8 cellular contexts compared by ENCODE assay signal in genomic region chr6:107460074-107460631, GRCh38. TPM values are rescaled to one million over a fixed set of nuclear protein-coding genes. Genes with fewer than 3 reads are reported as not detected.
DNase-seq lines count a peak whose midpoint lies in the region; ATAC-seq and TF ChIP-seq lines count a peak whose summit lies in the region.

No MANE protein-coding gene starts in this region.

- H3K4me3 Mint-ChIP-seq in activated T-cell treated with anti-CD3 and anti-CD28 coated beads, Interleukin-2, amount 50 U/mL, for 4 hours: peak overlapping the region; percentile 91

- no peaks in the 10 kb centered on the region for H3K27me3 ChIP-seq in gastrocnemius medialis

- no peaks in the 10 kb centered on the region for H3K36me3 ChIP-seq in gastrocnemius medialis

- no peak for DNase-seq in activated T-cell treated with anti-CD3 and anti-CD28 coated beads, Interleukin-2, amount 50 U/mL, for 4 hours
- no peak for DNase-seq in activated T-cell treated with anti-CD3 and anti-CD28 coated beads for 4 hours
- DNase-seq in left ventricle myocardium superior: no peak
- DNase-seq in gastrocnemius medialis: no peak
- DNase-seq in UCSD-AML1 (lab: John Stamatoyannopoulos, UW; ENCODE audit: unreplicated experiment): no peak
- DNase-seq in NCI-H524 treated with DMSO at 0.1 percent for 48 hours (lab: John Stamatoyannopoulos, UW): no peak

- H3K27ac ChIP-seq in VCaP (peak overlapping the region; percentile 90), gastrocnemius medialis (peak overlapping the region; percentile 92 to 98 (median 94))

- H3K4me3 ChIP-seq in gastrocnemius medialis: peak overlapping the region; percentile 79 to 89 (median 82)

- no peaks in the 10 kb centered on the region for H3K9me3 ChIP-seq in gastrocnemius medialis

- peaks cover 2% of the 10 kb centered on the region for H3K36me3 Mint-ChIP-seq in activated T-cell treated with anti-CD3 and anti-CD28 coated beads, Interleukin-2, amount 50 U/mL, for 4 hours (ENCODE audit: insufficient read depth)

- no peaks in the 10 kb centered on the region for H3K9me3 Mint-ChIP-seq in activated T-cell treated with anti-CD3 and anti-CD28 coated beads, Interleukin-2, amount 50 U/mL, for 4 hours

- in situ Hi-C loops in gastrocnemius medialis (cut with MboI; ENCODE audit: low sequenced_read_pairs in 4 of 4): no loop called here

- peaks cover 12 to 17% of the 10 kb centered on the region in 2 donors for H3K4me1 ChIP-seq in gastrocnemius medialis

- TF ChIP-seq POLR2A in gastrocnemius medialis (IDR thresholded peaks at IDR 0.05): no peak

- TF ChIP-seq CTCF in VCaP (conservative IDR thresholded peaks at IDR 0.05) (no peak), gastrocnemius medialis (IDR thresholded peaks at IDR 0.05 in 4 of 5, conservative IDR thresholded peaks at IDR 0.05 in 1 of 5) (no peak)

- peaks cover 19% of the 10 kb centered on the region for H3K4me1 Mint-ChIP-seq in activated T-cell treated with anti-CD3 and anti-CD28 coated beads, Interleukin-2, amount 50 U/mL, for 4 hours (ENCODE audit: low read depth)

- intact Hi-C loops in left ventricle myocardium superior (cut with micrococcal nuclease): no loop called here
- intact Hi-C loops in gastrocnemius medialis (cut with DNase I; ENCODE audit: low total_unique reads): no loop called here

- H3K27me3 Mint-ChIP-seq in activated T-cell treated with anti-CD3 and anti-CD28 coated beads, Interleukin-2, amount 50 U/mL, for 4 hours (ENCODE audit: low read depth): no peaks in the 10 kb centered on the region

- ATAC-seq in activated T-cell treated with anti-CD3 and anti-CD28 coated beads, Interleukin-2, amount 50 U/mL, for 4 hours: no peak
- peak; percentile 26 for ATAC-seq in left ventricle myocardium superior
- peak in 1 of 2 donors; percentile 21 for ATAC-seq in gastrocnemius medialis
- no peak for ATAC-seq in HG02885 (IDR thresholded peaks at IDR 0.05; ENCODE audit: poor library complexity, unreplicated experiment)

RNA-seq across cellular contexts. Expression of gene PDSS2, which starts 0.8 kb away (rescaled TPM):
- 10 to 100 TPM; 10.9 to 14.8 (median 12.6) TPM for total RNA-seq in activated T-cell treated with anti-CD3 and anti-CD28 coated beads, Interleukin-2, amount 50 U/mL, for 4 hours
- total RNA-seq in left ventricle myocardium superior: 16.2 TPM
- total RNA-seq in gastrocnemius medialis: 10 to 100 TPM in 2 of 4 donors, 1 to 10 TPM in 2; 6.6 to 14.3 (median 10.0) TPM

RNA-seq across cellular contexts. Expression of gene SOBP, which starts 29.8 kb away (rescaled TPM):
- 1 to 10 TPM; 1.1 to 2.1 (median 1.8) TPM for total RNA-seq in activated T-cell treated with anti-CD3 and anti-CD28 coated beads, Interleukin-2, amount 50 U/mL, for 4 hours
- 15.3 TPM for total RNA-seq in left ventricle myocardium superior
- total RNA-seq in gastrocnemius medialis: 10 to 100 TPM in 3 of 4 donors, 1 to 10 TPM in 1; 3.8 to 32.5 (median 19.4) TPM
